10 cellular contexts compared by ENCODE assay signal in the genomic region with DNA sequence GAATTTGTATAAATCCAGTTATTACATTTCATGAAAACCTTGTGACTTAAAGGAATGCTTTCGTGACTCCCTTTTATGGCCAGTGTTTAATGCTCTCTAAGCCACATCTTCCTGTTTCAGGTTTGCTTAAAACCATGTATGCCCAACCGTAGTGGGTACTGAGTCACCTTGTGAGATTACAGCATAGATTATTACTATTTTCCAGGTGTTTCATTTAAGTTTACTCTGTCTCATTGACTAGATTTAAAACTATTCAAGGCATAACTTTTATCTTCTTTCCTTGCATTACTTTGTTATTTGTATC. TPM values are rescaled to one million over a fixed set of nuclear protein-coding genes. Genes with fewer than 3 reads are reported as not detected.
A peak's percentile ranks its signal among the peaks of the same experiment; 100 is the strongest.
DNase-seq lines count a peak whose midpoint lies in the region; ATAC-seq and TF ChIP-seq lines count a peak whose summit lies in the region.
"Had no signal": no experiment of that assay in that cellular context is flagged by ENCODE, and none has a peak within 500 bp of the region (broad histone marks: within the 10 kb centered on the region; RNA-seq: fewer than 3 reads in every experiment).

No MANE protein-coding gene starts in this region.

- H3K9me3 ChIP-seq in RWPE2 (ENCODE audit: severe bottlenecking), result no peaks in the 10 kb centered on the region
- no peaks in the 10 kb centered on the region for H3K9me3 ChIP-seq in transverse colon
- H3K9me3 ChIP-seq: prostate gland had no signal

- no peak for TF ChIP-seq EP300 in transverse colon (IDR thresholded peaks at IDR 0.05; ENCODE audit: low read depth)

- 47 to 56% methylated on average over 2 of the region's 2 CpGs for WGBS in transverse colon (ENCODE audit: low coverage in 1 of 2), 2 donors

- H3K4me3 ChIP-seq in RWPE2 (ENCODE audit: severe bottlenecking), result no peak overlapping the region
- H3K4me3 ChIP-seq in kidney epithelial cell (ENCODE audit: low read depth, low read length), result no peak overlapping the region
- H3K4me3 ChIP-seq in transverse colon, result no peak overlapping the region
- H3K4me3 ChIP-seq: prostate gland had no signal

- peak; percentile 68 for ATAC-seq in GM18498 (IDR thresholded peaks at IDR 0.05; ENCODE audit: unreplicated experiment)
- peak; percentile 65 for ATAC-seq in GM21723 (IDR thresholded peaks at IDR 0.05; ENCODE audit: unreplicated experiment)
- ATAC-seq in RWPE2 (ENCODE audit: low read depth), result peak; percentile 92
- no peak for ATAC-seq in GM21576 (IDR thresholded peaks at IDR 0.05; ENCODE audit: unreplicated experiment)

- peaks cover 16% of the 10 kb centered on the region for H3K4me1 ChIP-seq in RWPE2 (ENCODE audit: insufficient read depth, poor library complexity, severe bottlenecking)
- no peaks in the 10 kb centered on the region for H3K4me1 ChIP-seq in transverse colon
- H3K4me1 ChIP-seq: prostate gland had no signal

- intact Hi-C loops in transverse colon (cut with DNase I; ENCODE audit: low total_unique reads), result no loop called here

- TF ChIP-seq POLR2A in transverse colon (IDR thresholded peaks at IDR 0.05), result no peak

- DNase-seq in RWPE2 (ENCODE audit: low spot score), result no peak
- peak; percentile 10 for DNase-seq in kidney epithelial cell (ENCODE audit: low read depth)
- DNase-seq in COR-L47 (lab: John Stamatoyannopoulos, UW), result no peak
- DNase-seq in DMS114 treated with DMSO at 0.1 percent for 48 hours (lab: John Stamatoyannopoulos, UW; ENCODE audit: unreplicated experiment), result no peak
- no peak for DNase-seq in transverse colon
- DNase-seq: NCI-H226 had no signal

- TF ChIP-seq CTCF in RWPE2 (IDR thresholded peaks at IDR 0.05; ENCODE audit: poor library complexity, severe bottlenecking) (no peak), kidney epithelial cell (IDR thresholded peaks at IDR 0.05; ENCODE audit: insufficient read depth, low read length, poor library complexity, severe bottlenecking) (no peak), transverse colon (IDR thresholded peaks at IDR 0.05) (no peak)

- H3K27me3 ChIP-seq in RWPE2 (ENCODE audit: insufficient read depth, poor library complexity, severe bottlenecking) (no peaks in the 10 kb centered on the region), kidney epithelial cell (ENCODE audit: control insufficient read depth, insufficient read depth, low read length) (no peaks in the 10 kb centered on the region), transverse colon (no peaks in the 10 kb centered on the region)

- H3K27ac ChIP-seq in RWPE2 (ENCODE audit: poor library complexity, severe bottlenecking), result peak overlapping the region; percentile 80
- no peak overlapping the region for H3K27ac ChIP-seq in transverse colon
- H3K27ac ChIP-seq: prostate gland had no signal

- in situ Hi-C loops in transverse colon (cut with MboI; ENCODE audit: low pct_ligation_motif_present in 1 of 4, low pct_unique_long_range_greater_than_20kb in 1 of 4, low sequenced_read_pairs in 3 of 4), result no loop called here

- peaks cover 19% of the 10 kb centered on the region for H3K36me3 ChIP-seq in RWPE2 (ENCODE audit: low read depth)
- H3K36me3 ChIP-seq in kidney epithelial cell (ENCODE audit: control insufficient read depth, insufficient read depth, low read length), result no peaks in the 10 kb centered on the region
- peaks cover 0 to 33% (median 12%) of the 10 kb centered on the region in 4 donors for H3K36me3 ChIP-seq in transverse colon

RNA-seq across cellular contexts. Expression of a gene that starts 40.1 kb away (rescaled TPM):
- 33.5 and 33.9 TPM in 2 replicates for total RNA-seq in kidney epithelial cell
- total RNA-seq in transverse colon, result 10 to 100 TPM; 50.9 to 87.9 (median 71.4) TPM
